ENCODE assay signal across 8 cellular contexts in genomic region chr13:44243198-44243852, GRCh38.
DNase-seq lines count a peak whose midpoint lies in the region; ATAC-seq and TF ChIP-seq lines count a peak whose summit lies in the region.

No MANE protein-coding gene starts in this region.

- ATAC-seq in GM21723 (IDR thresholded peaks at IDR 0.05; ENCODE audit: unreplicated experiment) (peak; percentile 78), lower lobe of right lung (peak; percentile 76 to 82), GM21526 (IDR thresholded peaks at IDR 0.05; ENCODE audit: low FRiP score, unreplicated experiment) (no peak)

- no peak for TF ChIP-seq EP300 in sigmoid colon (IDR thresholded peaks at IDR 0.05)

- no peaks in the 10 kb centered on the region for H3K9me3 ChIP-seq in breast epithelium
- no peaks in the 10 kb centered on the region for H3K9me3 ChIP-seq in lower lobe of right lung
- no peaks in the 10 kb centered on the region for H3K9me3 ChIP-seq in sigmoid colon

- TF ChIP-seq POLR2A in breast epithelium (IDR thresholded peaks at IDR 0.05) (no peak), sigmoid colon (IDR thresholded peaks at IDR 0.05) (no peak)

- H3K36me3 ChIP-seq in breast epithelium (no peaks in the 10 kb centered on the region), lower lobe of right lung (no peaks in the 10 kb centered on the region), sigmoid colon (no peaks in the 10 kb centered on the region)

- WGBS in sigmoid colon, 2 donors = 60 to 84% methylated on average over 11 of the region's 11 CpGs

- intact Hi-C loops in breast epithelium (cut with DNase I; ENCODE audit: low total_unique reads) = loop anchor here (10.0 kb wide), 1 partner anchor 1081 kb away; no protein-coding TSS in a partner anchor
- intact Hi-C loops in lower lobe of right lung (cut with DNase I) = no loop called here
- intact Hi-C loops in sigmoid colon (cut with DNase I) = no loop called here

- no peaks in the 10 kb centered on the region for H3K27me3 ChIP-seq in breast epithelium
- H3K27me3 ChIP-seq in lower lobe of right lung (ENCODE audit: low read depth) = no peaks in the 10 kb centered on the region
- H3K27me3 ChIP-seq in sigmoid colon = no peaks in the 10 kb centered on the region

- DNase-seq in COLO829 (ENCODE audit: low spot score) = peak; percentile 97
- peak; percentile 83 for DNase-seq in NOMO-1 treated with DMSO at 0.1 percent for 48 hours (lab: John Stamatoyannopoulos, UW; ENCODE audit: unreplicated experiment)
- DNase-seq in breast epithelium (ENCODE audit: low spot score in 2 of 2) = peak in 1 of 2 donors; percentile 45
- peak; percentile 58 for DNase-seq in lower lobe of right lung
- no peak for DNase-seq in sigmoid colon
- no peak for DNase-seq in NCI-H446 treated with DMSO at 0.1 percent for 48 hours (lab: John Stamatoyannopoulos, UW)

- H3K27ac ChIP-seq in breast epithelium (peak overlapping the region; percentile 60 to 64), lower lobe of right lung (peak overlapping the region; percentile 13), sigmoid colon (peak overlapping the region in 1 of 4 donors; percentile 18)

- TF ChIP-seq CTCF in breast epithelium (IDR thresholded peaks at IDR 0.05) (peak in 2 of 3 donors; percentile 11 to 60), lower lobe of right lung (IDR thresholded peaks at IDR 0.05) (peak; percentile 57), sigmoid colon (IDR thresholded peaks at IDR 0.05) (no peak)

- H3K4me1 ChIP-seq in breast epithelium (no peaks in the 10 kb centered on the region), lower lobe of right lung (no peaks in the 10 kb centered on the region), sigmoid colon (peaks cover 0 to 1% (median under 1%) of the 10 kb centered on the region in 4 donors)

- H3K4me3 ChIP-seq in breast epithelium (no peak overlapping the region), lower lobe of right lung (no peak overlapping the region), sigmoid colon (no peak overlapping the region)

Comparison
In these comparisons a context has a peak if more than half of its experiments do, and no peak if none do; other contexts are left out.
1. DNase-seq: peak in COLO829 (single experiment), NOMO-1 treated with DMSO at 0.1 percent for 48 hours (single experiment) and lower lobe of right lung (single experiment); none in sigmoid colon (single experiment) and NCI-H446 treated with DMSO at 0.1 percent for 48 hours (single experiment).
2. CTCF ChIP-seq: peak in breast epithelium (2 of 3) and lower lobe of right lung (single experiment); none in sigmoid colon (0 of 4).